16 cellular contexts compared by ENCODE assay signal in genomic region chr7:123346771-123347170, GRCh38.
A peak's percentile ranks its signal among the peaks of the same experiment; 100 is the strongest.
DNase-seq lines count a peak whose midpoint lies in the region; ATAC-seq lines count a peak whose summit lies in the region.
"Had no signal": no experiment of that assay in that cellular context is flagged by ENCODE, and none has a peak within 500 bp of the region (broad histone marks: within the 10 kb centered on the region; RNA-seq: fewer than 3 reads in every experiment).

No MANE protein-coding gene starts in this region.

- in situ Hi-C loops in G401 (cut with HindIII; ENCODE audit: low sequenced_read_pairs): no loop called here

- ATAC-seq in GM18502 (IDR thresholded peaks at IDR 0.05; ENCODE audit: poor library complexity, unreplicated experiment) (no peak), HG03439 (IDR thresholded peaks at IDR 0.05; ENCODE audit: unreplicated experiment) (no peak)
- ATAC-seq: GM23338 had no signal

- DNase-seq in Ammon's horn (ENCODE audit: low spot score) (peak; percentile 56), G401 (ENCODE audit: low spot score) (peak; percentile 38), cerebellar cortex (ENCODE audit: low spot score) (peak; percentile 29), pons (ENCODE audit: low spot score) (peak; percentile 57)
- no peak for DNase-seq in activated CD4-positive, alpha-beta T cell treated with anti-CD3 and anti-CD28 coated beads, Interleukin-2, amount 50 U/mL, for 1 hour
- DNase-seq: BE2C; Caco-2; CD4-positive, CD25-positive, alpha-beta regulatory T cell; CD8-positive, alpha-beta memory T cell; GDM1; HCEC 1CT; HFFc6; KG1 had no signal
